1 cellular context compared by ENCODE assay signal in the genomic region with DNA sequence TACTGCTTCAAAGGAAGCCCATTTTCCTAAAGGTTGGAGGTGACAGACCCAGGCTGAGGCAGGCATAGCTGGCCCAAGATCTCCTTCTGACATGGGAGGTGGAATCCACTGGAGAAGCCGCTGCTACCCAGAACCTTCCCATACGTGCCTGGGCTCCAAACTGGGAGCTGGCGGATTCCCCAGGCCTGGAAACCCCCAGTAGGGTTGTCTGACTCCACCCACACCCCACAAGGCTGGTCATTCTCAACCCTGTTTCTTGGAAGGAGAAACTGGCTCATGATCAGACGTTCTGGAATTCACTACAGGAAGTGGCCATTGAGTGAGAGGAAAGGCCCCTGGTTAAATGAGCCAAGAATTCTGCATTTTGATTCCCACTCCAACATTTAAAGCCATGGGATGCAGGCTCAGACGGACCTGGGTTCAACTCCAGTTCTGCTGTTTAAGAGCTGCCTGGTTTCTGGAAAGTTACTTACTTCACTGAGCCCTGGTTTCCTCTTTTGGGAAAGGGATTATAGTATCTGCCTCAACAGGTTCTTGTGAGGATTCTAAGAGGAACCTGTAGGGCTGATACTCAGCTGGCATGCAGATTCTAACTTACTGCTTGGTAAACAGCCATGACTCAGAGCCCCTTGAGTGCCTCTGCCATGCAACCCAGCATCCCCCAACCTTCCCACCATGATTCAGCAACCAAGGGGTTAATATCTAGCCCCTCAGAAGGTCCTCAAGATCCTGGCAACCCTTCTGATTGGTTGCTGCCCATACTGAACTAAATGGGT.
TF ChIP-seq lines count a peak whose summit lies in the region.

No MANE protein-coding gene starts in this region.

TF ChIP-seq in SK-N-SH, 30 proteins besides CTCF, POLR2A, EP300 and RAD21 (continued from another document):
- TF ChIP-seq REST (IDR thresholded peaks at IDR 0.05; ENCODE audit: low read depth, low read length) (no peak), TCF12 (IDR thresholded peaks at IDR 0.05) (peak; percentile 60), CHD2 (IDR thresholded peaks at IDR 0.05; ENCODE audit: low read length, partially characterized antibody) (no peak), MXI1 (IDR thresholded peaks at IDR 0.05; ENCODE audit: low read depth, low read length) (no peak), FOXJ3 (CRISPR knock-in tag; IDR thresholded peaks at IDR 0.05) (no peak), IRF3 (IDR thresholded peaks at IDR 0.05; ENCODE audit: low read depth, low read length) (no peak)
TF ChIP-seq in SK-N-SH: peak in this region for 2.
